8 cellular contexts compared by ENCODE assay signal in the genomic region with DNA sequence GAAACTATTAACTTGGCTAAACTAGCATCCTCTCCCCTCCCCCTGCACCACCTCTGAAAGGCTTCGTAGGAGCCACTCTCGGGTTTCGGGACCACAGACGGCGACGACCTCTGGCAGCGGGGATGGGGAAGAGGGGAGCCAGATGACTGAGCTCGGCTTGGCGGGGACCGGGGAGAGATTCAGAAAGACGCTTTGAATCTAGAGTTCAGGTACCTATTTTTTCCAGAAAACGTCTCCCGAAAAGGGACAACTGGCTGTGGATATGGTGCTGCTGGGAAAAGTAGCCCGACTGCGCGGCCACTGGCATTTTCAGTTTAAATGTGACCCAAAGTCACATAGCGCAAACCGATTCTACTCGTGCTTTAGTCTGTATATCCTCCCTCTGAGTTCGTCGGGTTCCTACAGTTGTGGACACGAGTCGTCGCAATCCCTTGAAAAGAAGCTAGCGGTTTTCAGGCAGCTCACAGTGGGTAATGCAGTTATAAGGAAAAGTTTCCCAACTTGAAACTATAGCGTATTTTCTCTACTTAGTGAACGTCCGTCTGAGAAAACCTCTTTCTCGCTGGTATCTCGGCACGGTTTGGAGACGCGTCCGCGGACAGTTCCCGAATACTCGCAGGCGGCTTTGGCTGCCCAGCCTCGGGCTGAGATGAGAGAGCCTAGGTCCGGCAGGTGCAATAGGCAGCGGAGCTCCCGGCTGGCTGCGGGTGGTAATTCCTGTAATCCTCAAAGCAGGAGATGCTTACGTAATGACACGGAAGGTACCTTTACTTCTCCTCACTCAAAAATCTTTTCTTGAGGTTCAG. TPM values are rescaled to one million over a fixed set of nuclear protein-coding genes. Genes with fewer than 3 reads are reported as not detected.
A peak's percentile ranks its signal among the peaks of the same experiment; 100 is the strongest.
DNase-seq lines count a peak whose midpoint lies in the region; ATAC-seq, FAIRE-seq and TF ChIP-seq lines count a peak whose summit lies in the region.

No MANE protein-coding gene starts in this region.

- H3K27me3 ChIP-seq in Panc1 (ENCODE audit: control insufficient read depth, insufficient read depth, low read length) (peaks cover 15% of the 10 kb centered on the region), endothelial cell of umbilical vein (ENCODE audit: control insufficient read depth in 2 of 2, insufficient read depth in 2 of 2, low read length in 2 of 2) (peaks cover 35 to 48% of the 10 kb centered on the region in 2 experiments), tibial artery (no peaks in the 10 kb centered on the region)
- H3K27me3 ChIP-seq in effector memory CD4-positive, alpha-beta T cell (replicated peaks; ENCODE audit: control insufficient read depth, insufficient read depth, low read length, poor library complexity, severe bottlenecking) = no peaks in the 10 kb centered on the region

- peaks cover 26% of the 10 kb centered on the region for H3K4me1 Mint-ChIP-seq in memory B cell

- H3K27ac Mint-ChIP-seq in memory B cell = peak overlapping the region; percentile 96

- ATAC-seq in Panc1 = peak; percentile 62
- ATAC-seq in memory B cell (ENCODE audit: low read depth) = no peak
- no peak for ATAC-seq in HG03139 (IDR thresholded peaks at IDR 0.05; ENCODE audit: unreplicated experiment)

- no peak for TF ChIP-seq POLR2A in endothelial cell of umbilical vein (IDR thresholded peaks at IDR 0.05; ENCODE audit: low read depth, low read length)

- H4K20me1 ChIP-seq in endothelial cell of umbilical vein (replicated peaks; ENCODE audit: control insufficient read depth, extremely low read depth, insufficient read depth, low read length) = no peaks in the 10 kb centered on the region

- TF ChIP-seq CTCF in Panc1 (IDR thresholded peaks at IDR 0.05) (no peak), endothelial cell of umbilical vein (IDR thresholded peaks at IDR 0.05; ENCODE audit: extremely low read depth in 1 of 2, insufficient read depth in 1 of 2, low read depth in 1 of 2, low read length in 2 of 2) (no peak), tibial artery (IDR thresholded peaks at IDR 0.05) (no peak)

- H3K4me1 ChIP-seq in Panc1 (ENCODE audit: control insufficient read depth, insufficient read depth, low read length) (no peaks in the 10 kb centered on the region; the same call in 1 of the 2 replicates), endothelial cell of umbilical vein (ENCODE audit: control insufficient read depth, extremely low read depth, insufficient read depth, low read length) (peaks cover 17% of the 10 kb centered on the region), tibial artery (peaks cover 0 to 43% (median 7%) of the 10 kb centered on the region in 4 donors)
- no peaks in the 10 kb centered on the region for H3K4me1 ChIP-seq in effector memory CD4-positive, alpha-beta T cell (ENCODE audit: control insufficient read depth, insufficient read depth, low read length, poor library complexity, severe bottlenecking)

- intact Hi-C loops in Panc1 (cut with micrococcal nuclease; ENCODE audit: unreplicated experiment) = no loop called here
- intact Hi-C loops in endothelial cell of umbilical vein (cut with micrococcal nuclease) = loop anchor here (5.0 to 10.0 kb wide), 3 partner anchors 558 to 913 kb away; no protein-coding TSS in a partner anchor
- intact Hi-C loops in tibial artery (cut with DNase I; ENCODE audit: low total_unique reads) = loop anchor here (2.0 to 5.0 kb wide), 2 partner anchors 558 to 581 kb away; partner anchors contain the start of genes RCHY1 and THAP6

- H3K4me3 Mint-ChIP-seq in memory B cell = peak overlapping the region; percentile 98

- H3K36me3 ChIP-seq in Panc1 (ENCODE audit: control insufficient read depth, insufficient read depth, low read length) = no peaks in the 10 kb centered on the region
- H3K36me3 ChIP-seq in endothelial cell of umbilical vein (ENCODE audit: control insufficient read depth in 2 of 2, extremely low read depth in 1 of 2, insufficient read depth in 2 of 2, low read length in 2 of 2) = no peaks in the 10 kb centered on the region
- H3K36me3 ChIP-seq in tibial artery = no peaks in the 10 kb centered on the region
- H3K36me3 ChIP-seq in effector memory CD4-positive, alpha-beta T cell (ENCODE audit: control insufficient read depth, insufficient read depth, low read length) = no peaks in the 10 kb centered on the region

- no peaks in the 10 kb centered on the region for H3K9me1 ChIP-seq in endothelial cell of umbilical vein (replicated peaks; ENCODE audit: control insufficient read depth, extremely low read depth, insufficient read depth, low read length)

- H3K4me3 ChIP-seq in Panc1 (ENCODE audit: low read depth in 2 of 2, low read length in 2 of 2) (peak overlapping the region; percentile 26 to 52), endothelial cell of umbilical vein (replicated peaks in 1 of 3; ENCODE audit: insufficient read depth in 1 of 3, low read depth in 1 of 3, low read length in 3 of 3) (peak overlapping the region in 1 of 3 experiments; percentile 38), tibial artery (peak overlapping the region; percentile 60 to 78)
- no peak overlapping the region for H3K4me3 ChIP-seq in effector memory CD4-positive, alpha-beta T cell (ENCODE audit: insufficient read depth, low read depth, low read length, poor library complexity, severe bottlenecking)

- no peaks in the 10 kb centered on the region for H3K36me3 Mint-ChIP-seq in memory B cell

- dilution Hi-C loops in endothelial cell of umbilical vein (cut with MboI; ENCODE audit: extremely low pct_ligation_motif_present, low sequenced_read_pairs) = no loop called here

- H3K27ac ChIP-seq in Panc1 (ENCODE audit: low read length) (no peak overlapping the region), endothelial cell of umbilical vein (ENCODE audit: insufficient read depth, low read depth, low read length) (no peak overlapping the region), tibial artery (peak overlapping the region; percentile 84 to 91)
- no peak overlapping the region for H3K27ac ChIP-seq in effector memory CD4-positive, alpha-beta T cell (ENCODE audit: insufficient read depth, low read length, poor library complexity, severe bottlenecking)

- CTCF ChIA-PET in Panc1 (lab: Charles Lee) = no interaction called here
- CTCF ChIA-PET in endothelial cell of umbilical vein (lab: Charles Lee) = interaction anchor here (0.7 to 2.7 kb wide), 7 partner anchors 9 to 613 kb away, joined by 3 to 16 read pairs (median 3); no protein-coding TSS in a partner anchor

- H3K9me3 ChIP-seq in Panc1 (ENCODE audit: control insufficient read depth, insufficient read depth, low read depth, low read length) (no peaks in the 10 kb centered on the region), endothelial cell of umbilical vein (replicated peaks; ENCODE audit: control insufficient read depth, insufficient read depth, low read length) (no peaks in the 10 kb centered on the region), tibial artery (no peaks in the 10 kb centered on the region)
- H3K9me3 ChIP-seq in effector memory CD4-positive, alpha-beta T cell (ENCODE audit: control insufficient read depth, low read length) = no peaks in the 10 kb centered on the region

- H2AFZ ChIP-seq in endothelial cell of umbilical vein (ENCODE audit: low read depth, low read length) = peak overlapping the region; percentile 28

- H3K4me2 ChIP-seq in endothelial cell of umbilical vein (ENCODE audit: insufficient read depth, low read length) = peak overlapping the region; percentile 59

- no peaks in the 10 kb centered on the region for H3K79me2 ChIP-seq in endothelial cell of umbilical vein (ENCODE audit: control insufficient read depth, insufficient read depth, low read length)

- H3K27me3 Mint-ChIP-seq in memory B cell = no peaks in the 10 kb centered on the region

- peak; percentile 52 for FAIRE-seq in endothelial cell of umbilical vein (lab: Jason Lieb, UNC)

- DNase-seq in NOMO-1 treated with DMSO at 0.1 percent for 48 hours (lab: John Stamatoyannopoulos, UW; ENCODE audit: unreplicated experiment) (peak; percentile 42), NOMO-1 treated with dmso at 0.1 percent for 144 hours (lab: John Stamatoyannopoulos, UW; ENCODE audit: unreplicated experiment) (no peak), Panc1 (ENCODE audit: low read depth, low spot score) (no peak), endothelial cell of umbilical vein (ENCODE audit: low read depth, low spot score) (peak; percentile 42), memory B cell (ENCODE audit: low spot score in 2 of 2) (peak in 1 of 2 donors; percentile 19), tibial artery (peak; percentile 33 to 69)
- no peak for DNase-seq in effector memory CD4-positive, alpha-beta T cell

- no peak overlapping the region for H3K9ac ChIP-seq in endothelial cell of umbilical vein (replicated peaks; ENCODE audit: extremely low read depth, insufficient read depth, low read length)

- H3K9me3 Mint-ChIP-seq in memory B cell = no peaks in the 10 kb centered on the region

- in situ Hi-C loops in Panc1 (cut with HindIII; ENCODE audit: low pct_unique_long_range_greater_than_20kb, low sequenced_read_pairs) = no loop called here

- POLR2A ChIA-PET in Panc1 (lab: Charles Lee) (no interaction called here), endothelial cell of umbilical vein (lab: Charles Lee) (no interaction called here)

- BruUV-seq in Panc1 (replicated peaks; lab: Mats Ljungman, UMichigan) (no TSS peak), endothelial cell of umbilical vein (replicated peaks; lab: Mats Ljungman, UMichigan) (no TSS peak)

TF ChIP-seq in endothelial cell of umbilical vein, 7 proteins besides CTCF, POLR2A, EP300 and RAD21:
- TF ChIP-seq EZH2 (IDR thresholded peaks at IDR 0.05; ENCODE audit: borderline replicate concordance, low read depth, low read length, severe bottlenecking) (peak; percentile 96), JUN (IDR thresholded peaks at IDR 0.05; ENCODE audit: borderline replicate concordance, insufficient read depth, insufficient read length, low read depth) (no peak)

RNA-seq across cellular contexts. Expression of gene PARM1, which starts 1.3 kb away (rescaled TPM):
- total RNA-seq in Panc1 (2021; ENCODE audit: unreplicated experiment) (0.21 TPM), endothelial cell of umbilical vein (not detected in 2 replicates)
- 0.15 TPM for polyA plus RNA-seq in Panc1 (2012; ENCODE audit: insufficient read length)
- polyA plus RNA-seq in endothelial cell of umbilical vein = 0.01 and 0.02 TPM in 2 replicates
- polyA plus RNA-seq in endothelial cell of umbilical vein (2011; cell fraction: cytosol; rRNA removed) = 0.01 and 0.03 TPM in 2 replicates
- polyA plus RNA-seq in endothelial cell of umbilical vein (2011; cell fraction: nucleus; rRNA removed) = 0.03 TPM in 1 of 2 replicates, not detected in the other
- 0.04 and 0.05 TPM in 2 replicates for polyA plus RNA-seq in endothelial cell of umbilical vein (2012)
- polyA minus RNA-seq in endothelial cell of umbilical vein = 0.05 TPM in 1 of 2 replicates, not detected in the other
- polyA minus RNA-seq in endothelial cell of umbilical vein (2011; cell fraction: cytosol; rRNA and poly(A)+ RNA removed) = not detected
- polyA minus RNA-seq in endothelial cell of umbilical vein (2011; cell fraction: nucleus; rRNA and poly(A)+ RNA removed) = not detected in 2 replicates

Comparison
In these comparisons a context has a peak if more than half of its experiments do, and no peak if none do; other contexts are left out.
1. DNase-seq: peak in NOMO-1 treated with DMSO at 0.1 percent for 48 hours (single experiment), endothelial cell of umbilical vein (single experiment) and tibial artery (2 of 2); none in NOMO-1 treated with dmso at 0.1 percent for 144 hours (single experiment), Panc1 (single experiment) and effector memory CD4-positive, alpha-beta T cell (0 of 3).
2. H3K27ac ChIP-seq: peak in tibial artery (2 of 2); none in Panc1 (single experiment), endothelial cell of umbilical vein (single experiment) and effector memory CD4-positive, alpha-beta T cell (single experiment).